ENCODE assay signal across 24 cellular contexts in the genomic region with DNA sequence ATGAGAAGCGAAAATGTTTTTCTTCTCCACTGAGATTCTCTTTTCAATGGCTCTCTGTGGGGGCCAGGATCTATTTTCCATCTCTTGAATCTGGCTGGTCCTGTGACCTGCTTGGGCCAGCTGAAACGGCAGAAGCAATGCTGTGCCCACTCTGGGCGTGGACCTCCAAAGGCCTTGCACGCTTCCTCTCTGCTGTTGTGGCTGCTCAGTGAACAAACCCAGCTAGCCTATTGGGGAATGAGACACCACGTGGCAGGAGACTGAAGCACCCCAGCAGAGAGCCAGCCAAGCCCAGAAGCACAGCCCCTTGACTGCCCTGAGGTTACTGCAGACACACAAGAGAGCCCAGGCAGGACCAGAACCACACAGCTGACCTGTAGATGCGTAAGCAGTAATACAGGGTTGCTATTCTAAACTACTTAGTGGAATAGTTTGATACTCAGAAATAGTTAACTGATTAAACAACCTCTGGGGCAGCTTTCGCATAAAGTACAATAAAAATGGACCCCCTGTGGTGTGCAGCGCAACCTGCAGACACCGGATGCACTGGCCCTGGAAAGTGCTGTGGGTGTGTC.
DNase-seq lines count a peak whose midpoint lies in the region; ATAC-seq, FAIRE-seq and TF ChIP-seq lines count a peak whose summit lies in the region.
"Had no signal": no experiment of that assay in that cellular context is flagged by ENCODE, and none has a peak within 500 bp of the region (broad histone marks: within the 10 kb centered on the region; RNA-seq: fewer than 3 reads in every experiment).

No MANE protein-coding gene starts in this region.

- H3K9me1 ChIP-seq in K562 (ENCODE audit: control insufficient read depth, insufficient read depth, low read length), result no peaks in the 10 kb centered on the region

- 0% methylated on average over 8 of the region's 9 CpGs for whole genome bisulfite sequencing in K562 (ENCODE audit: insufficient coverage, low coverage, missing lambda C conversion rate)
- WGBS in mesenchymal stem cell, result 86% methylated on average over 8 of the region's 9 CpGs
- WGBS in aorta, 2 donors, result 83% methylated on average over 9 of the region's 9 CpGs

- no peak overlapping the region for H3K23ac ChIP-seq in mesenchymal stem cell (ENCODE audit: low read length in 2 of 2)

- H2BK5ac ChIP-seq in mesenchymal stem cell (ENCODE audit: low read depth, low read length, poor library complexity, severe bottlenecking), result peak overlapping the region; percentile 81

- H3K27ac Mint-ChIP-seq in activated naive CD8-positive, alpha-beta T cell treated with anti-CD3 and anti-CD28 coated beads for 36 hours, result no peak overlapping the region
- H3K27ac Mint-ChIP-seq: CD8-positive, alpha-beta memory T cell; dendritic cell treated with granulocyte-macrophage colony-stimulating factor and Interleukin-4, amounts not matched to agents 40 ng/mL and 50 ng/mL, for 4 days; stimulated activated naive CD8-positive, alpha-beta T cell treated with anti-CD3 and anti-CD28 coated beads, Interleukin-15, Interleukin-2, amounts not matched to agents 100 ng/mL and 50 ng/mL, for 24 hours had no signal

- H3K79me1 ChIP-seq in mesenchymal stem cell (replicated peaks; ENCODE audit: low read length, poor library complexity, severe bottlenecking), result no peaks in the 10 kb centered on the region

- no peaks in the 10 kb centered on the region for H4K20me1 ChIP-seq in K562 (replicated peaks; ENCODE audit: control insufficient read depth, insufficient read depth, low read length)

- in situ Hi-C loops in K562 (cut with MboI), result no loop called here

- H3K4me3 Mint-ChIP-seq in activated naive CD8-positive, alpha-beta T cell treated with anti-CD3 and anti-CD28 coated beads for 36 hours, result no peak overlapping the region
- H3K4me3 Mint-ChIP-seq: CD8-positive, alpha-beta memory T cell; dendritic cell treated with granulocyte-macrophage colony-stimulating factor and Interleukin-4, amounts not matched to agents 40 ng/mL and 50 ng/mL, for 4 days; naive B cell; stimulated activated naive CD8-positive, alpha-beta T cell treated with anti-CD3 and anti-CD28 coated beads, Interleukin-15, Interleukin-2, amounts not matched to agents 100 ng/mL and 50 ng/mL, for 24 hours had no signal

- no peaks in the 10 kb centered on the region for H3K4me1 Mint-ChIP-seq in activated naive CD8-positive, alpha-beta T cell treated with anti-CD3 and anti-CD28 coated beads for 36 hours
- H3K4me1 Mint-ChIP-seq: CD8-positive, alpha-beta memory T cell; naive B cell had no signal

- no peak overlapping the region for H3K9ac ChIP-seq in K562 (ENCODE audit: insufficient read depth in 1 of 2, low read depth in 2 of 2, low read length in 2 of 2)
- no peak overlapping the region for H3K9ac ChIP-seq in mesenchymal stem cell (ENCODE audit: low read length)

- H2AFZ ChIP-seq in K562 (ENCODE audit: low read depth, low read length), result no peak overlapping the region
- no peak overlapping the region for H2AFZ ChIP-seq in mesenchymal stem cell (ENCODE audit: low read depth, low read length)

- no peak overlapping the region for H3K4ac ChIP-seq in mesenchymal stem cell (ENCODE audit: low read depth in 1 of 2, low read length in 2 of 2)

- H3K36me3 Mint-ChIP-seq in activated naive CD8-positive, alpha-beta T cell treated with anti-CD3 and anti-CD28 coated beads for 36 hours, result no peaks in the 10 kb centered on the region

- H3K4me3 ChIP-seq in K562 (no peak overlapping the region), mesenchymal stem cell (ENCODE audit: insufficient read depth in 1 of 2, low read depth in 1 of 2, low read length in 2 of 2) (no peak overlapping the region), aorta (ENCODE audit: low read length in 2 of 2) (no peak overlapping the region)
- H3K4me3 ChIP-seq: adrenal gland, heart right ventricle, lower lobe of right lung, prostate gland, skin epidermis, tibial nerve had no signal

- H2BK120ac ChIP-seq in mesenchymal stem cell (ENCODE audit: low read depth, low read length), result no peak overlapping the region

- TF ChIP-seq EP300 in K562 (IDR thresholded peaks at IDR 0.05; ENCODE audit: low read length), result no peak

- H2AK5ac ChIP-seq in mesenchymal stem cell (ENCODE audit: low read length, severe bottlenecking), result peak overlapping the region; percentile 57

- H3K4me2 ChIP-seq in K562 (ENCODE audit: insufficient read depth, low read length) (no peak overlapping the region), mesenchymal stem cell (ENCODE audit: low read length, poor library complexity, severe bottlenecking) (no peak overlapping the region)

- no peaks in the 10 kb centered on the region for H3K27me3 ChIP-seq in K562 (ENCODE audit: control insufficient read depth in 2 of 2, insufficient read depth in 2 of 2, low read length in 2 of 2)
- H3K27me3 ChIP-seq in mesenchymal stem cell (ENCODE audit: control insufficient read depth in 1 of 2, insufficient read depth in 1 of 2, low read length in 2 of 2), result no peaks in the 10 kb centered on the region
- H3K27me3 ChIP-seq in aorta (ENCODE audit: control insufficient read depth in 1 of 2, insufficient read depth in 2 of 2, low read length in 1 of 2), result peaks cover 0 to 2% of the 10 kb centered on the region in 2 donors
- H3K27me3 ChIP-seq: adrenal gland, heart right ventricle, tibial nerve had no signal

- CTCF ChIA-PET in K562 (lab: Yijun Ruan, JAX; ENCODE audit: low intra/inter-chr PET ratio), result no interaction called here

- H2BK15ac ChIP-seq in mesenchymal stem cell (ENCODE audit: low read depth, poor library complexity, severe bottlenecking), result no peak overlapping the region

- TF ChIP-seq CTCF in K562 (IDR thresholded peaks at IDR 0.05 in 2 of 3, conservative IDR thresholded peaks at IDR 0.05 in 1 of 3; ENCODE audit: insufficient read depth in 2 of 3, low read depth in 1 of 3, low read length in 3 of 3), result no peak
- TF ChIP-seq CTCF in omental fat pad (IDR thresholded peaks at IDR 0.05), result no peak

- H3K4me1 ChIP-seq in K562 (replicated peaks in 1 of 2; ENCODE audit: control insufficient read depth in 2 of 2, insufficient read depth in 2 of 2, low read length in 2 of 2), result no peaks in the 10 kb centered on the region
- H3K4me1 ChIP-seq in mesenchymal stem cell (ENCODE audit: control insufficient read depth, insufficient read depth, low read depth, low read length), result peaks cover 6% of the 10 kb centered on the region
- no peaks in the 10 kb centered on the region for H3K4me1 ChIP-seq in aorta (ENCODE audit: control insufficient read depth in 1 of 2, insufficient read depth in 2 of 2, low read length in 2 of 2)
- H3K4me1 ChIP-seq: adrenal gland, heart right ventricle, lower lobe of right lung, prostate gland, tibial nerve had no signal

- no peak overlapping the region for H3K18ac ChIP-seq in mesenchymal stem cell (ENCODE audit: low read depth in 1 of 2, low read length in 2 of 2)

- peaks cover 1% of the 10 kb centered on the region for H3K9me3 Mint-ChIP-seq in activated naive CD8-positive, alpha-beta T cell treated with anti-CD3 and anti-CD28 coated beads for 36 hours

- H3K27me3 Mint-ChIP-seq in activated naive CD8-positive, alpha-beta T cell treated with anti-CD3 and anti-CD28 coated beads for 36 hours, result peaks cover 9% of the 10 kb centered on the region
- H3K27me3 Mint-ChIP-seq: dendritic cell treated with granulocyte-macrophage colony-stimulating factor and Interleukin-4, amounts not matched to agents 40 ng/mL and 50 ng/mL, for 4 days had no signal

- BruUV-seq in K562 (replicated peaks; lab: Mats Ljungman, UMichigan), result no TSS peak

- H3K9me3 ChIP-seq in K562 (replicated peaks; ENCODE audit: control insufficient read depth, insufficient read depth, low read depth, low read length) (no peaks in the 10 kb centered on the region), mesenchymal stem cell (ENCODE audit: control insufficient read depth, low read length) (peaks cover 4% of the 10 kb centered on the region), aorta (ENCODE audit: control insufficient read depth, low read length) (peaks cover 1% of the 10 kb centered on the region)
- H3K9me3 ChIP-seq: adrenal gland, lower lobe of right lung, prostate gland had no signal

- H3K79me2 ChIP-seq in K562 (ENCODE audit: control insufficient read depth, insufficient read depth, low read length), result no peaks in the 10 kb centered on the region

- peak overlapping the region in 1 of 2 experiments; percentile 19 for H2BK12ac ChIP-seq in mesenchymal stem cell (ENCODE audit: low read length in 2 of 2)

- TF ChIP-seq RAD21 in K562 (CRISPR knock-in tag; conservative IDR thresholded peaks at IDR 0.05 in 1 of 2, IDR thresholded peaks at IDR 0.05 in 1 of 2), result no peak

- no peak overlapping the region for H3K27ac ChIP-seq in K562 (ENCODE audit: extremely low read depth, low read depth, low read length)
- H3K27ac ChIP-seq in mesenchymal stem cell (ENCODE audit: low read length, poor library complexity, severe bottlenecking), result peak overlapping the region; percentile 60
- H3K27ac ChIP-seq in aorta (ENCODE audit: low read depth in 1 of 2, low read length in 2 of 2), result no peak overlapping the region
- H3K27ac ChIP-seq: adrenal gland, heart right ventricle, lower lobe of right lung, prostate gland, skin epidermis, tibial nerve had no signal

- H4K91ac ChIP-seq in mesenchymal stem cell (ENCODE audit: low read length), result peak overlapping the region; percentile 20

- intact Hi-C loops in K562 (cut with micrococcal nuclease), result no loop called here
- intact Hi-C loops in aorta (cut with DNase I), result no loop called here

- DNase-seq in NCI-H146 treated with DMSO at 0.1 percent for 48 hours (lab: John Stamatoyannopoulos, UW; ENCODE audit: unreplicated experiment), result peak; percentile 30
- peak in 1 of 4 experiments; percentile 13 for DNase-seq in K562 (ENCODE audit: extremely low read depth in 1 of 4, low spot score in 3 of 4)
- no peak for DNase-seq in mesenchymal stem cell
- no peak for DNase-seq in aorta
- no peak for DNase-seq in SHP77 (lab: John Stamatoyannopoulos, UW)
- DNase-seq in omental fat pad (ENCODE audit: low spot score), result no peak
- no peak for DNase-seq in activated naive CD8-positive, alpha-beta T cell treated with anti-CD3 and anti-CD28 coated beads for 36 hours
- DNase-seq: activated CD4-positive, alpha-beta T cell treated with anti-CD3 and anti-CD28 coated beads, Interleukin-2, amount 50 U/mL, for 48 hours; activated gamma-delta T cell treated with Interleukin-2 at 50 U/mL for 16 hours; adrenal gland; CD8-positive, alpha-beta memory T cell; HCEC 1CT; heart right ventricle; lower lobe of right lung; naive B cell; NCI-H1436; NCI-H2227 treated with DMSO at 0.1 percent for 48 hours; stimulated activated CD4-positive, alpha-beta T cell treated with anti-CD3 and anti-CD28 coated beads, Interleukin-4, amount 100 ng/mL, for 1 hour had no signal

- ATAC-seq in K562 (peak; percentile 56), aorta (ENCODE audit: low FRiP score) (peak; percentile 41), omental fat pad (ENCODE audit: low FRiP score) (no peak)
- ATAC-seq: heart right ventricle, lower lobe of right lung had no signal

- FAIRE-seq in K562 (lab: Jason Lieb, UNC), result no peak
- FAIRE-seq: RCC 7860 had no signal

- no peak for TF ChIP-seq POLR2A in K562 (conservative IDR thresholded peaks at IDR 0.05)

- H3K36me3 ChIP-seq in K562 (ENCODE audit: control insufficient read depth, insufficient read depth, low read length) (no peaks in the 10 kb centered on the region), mesenchymal stem cell (ENCODE audit: control insufficient read depth in 1 of 2, insufficient read depth in 2 of 2, low read depth in 1 of 2, low read length in 2 of 2) (no peaks in the 10 kb centered on the region), aorta (ENCODE audit: control insufficient read depth in 1 of 2, insufficient read depth in 2 of 2, low read length in 1 of 2) (no peaks in the 10 kb centered on the region)
- H3K36me3 ChIP-seq: adrenal gland, heart right ventricle, lower lobe of right lung, prostate gland, tibial nerve had no signal

- peak overlapping the region; percentile 76 for H4K8ac ChIP-seq in mesenchymal stem cell (ENCODE audit: low read length)

- POLR2A ChIA-PET in K562 (lab: Yijun Ruan, JAX), result interaction anchor here (0.6 kb wide), 1 partner anchor 43 kb away, joined by 3 read pairs; no protein-coding TSS in a partner anchor

- H3K14ac ChIP-seq in mesenchymal stem cell (ENCODE audit: low read length in 2 of 2), result no peak overlapping the region
